ENCODE assay signal across 17 cellular contexts in the genomic region with DNA sequence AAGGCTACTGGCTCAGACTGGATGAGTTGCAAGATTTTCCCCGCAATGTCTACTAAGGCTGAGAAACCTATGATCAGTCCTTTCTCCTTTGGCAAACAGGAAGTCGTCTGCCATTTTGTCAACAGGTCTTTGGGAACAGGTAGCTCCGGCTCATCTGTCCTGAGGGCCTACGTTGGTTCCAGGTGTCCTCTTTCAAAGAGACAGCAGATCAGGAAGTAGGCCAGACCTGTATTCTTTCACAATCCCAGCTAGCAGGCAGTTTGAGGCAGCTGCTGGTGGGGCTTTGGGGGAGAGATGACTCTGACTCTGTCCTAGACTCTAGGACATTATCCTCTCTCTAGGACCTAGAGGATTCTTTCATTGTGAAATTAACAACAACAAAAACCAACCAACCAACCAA.
"Had no signal": no experiment of that assay in that cellular context is flagged by ENCODE, and none has a peak within 500 bp of the region (broad histone marks: within the 10 kb centered on the region; RNA-seq: fewer than 3 reads in every experiment).

No MANE protein-coding gene starts in this region.

- H3K4me3 ChIP-seq: esophagus squamous epithelium, prostate gland, tibial nerve had no signal

- H3K36me3 ChIP-seq: prostate gland had no signal

- H3K4me3 Mint-ChIP-seq: activated CD8-positive, alpha-beta T cell treated with anti-CD3 and anti-CD28 coated beads for 36 hours; WTC11 had no signal

- H3K9me3 Mint-ChIP-seq: activated CD8-positive, alpha-beta T cell treated with anti-CD3 and anti-CD28 coated beads for 36 hours; activated naive CD4-positive, alpha-beta T cell treated with anti-CD3 and anti-CD28 coated beads, Interleukin-2, amount 50 U/mL, for 72 hours; WTC11 had no signal

- H3K27me3 Mint-ChIP-seq: activated CD8-positive, alpha-beta T cell treated with anti-CD3 and anti-CD28 coated beads for 36 hours had no signal

- H3K4me1 ChIP-seq: esophagus squamous epithelium, prostate gland, tibial nerve had no signal

- H3K27ac Mint-ChIP-seq: activated CD8-positive, alpha-beta T cell treated with anti-CD3 and anti-CD28 coated beads for 36 hours; WTC11 had no signal

- H3K9me3 ChIP-seq: esophagus squamous epithelium, prostate gland, tibial nerve had no signal

- H3K27me3 ChIP-seq: esophagus squamous epithelium, tibial nerve had no signal

- ATAC-seq: activated CD8-positive, alpha-beta T cell treated with anti-CD3 and anti-CD28 coated beads for 36 hours; activated naive CD4-positive, alpha-beta T cell treated with anti-CD3 and anti-CD28 coated beads, Interleukin-2, amount 50 U/mL, for 72 hours; right cardiac atrium; WTC11 had no signal

- H3K36me3 Mint-ChIP-seq: activated naive CD4-positive, alpha-beta T cell treated with anti-CD3 and anti-CD28 coated beads, Interleukin-2, amount 50 U/mL, for 72 hours had no signal

- H3K27ac ChIP-seq: esophagus squamous epithelium, prostate gland, tibial nerve had no signal

- DNase-seq: activated CD4-positive, alpha-beta T cell treated with anti-CD3 and anti-CD28 coated beads for 48 hours; activated CD8-positive, alpha-beta T cell treated with anti-CD3 and anti-CD28 coated beads for 36 hours; activated effector memory CD4-positive, alpha-beta T cell treated with anti-CD3 and anti-CD28 coated beads, Interleukin-2, amount 50 U/mL, for 16 hours; activated T-cell treated with anti-CD3 and anti-CD28 coated beads, Interleukin-2, amount 50 U/mL, for 48 hours; esophagus squamous epithelium; hippocampal formation; kidney glomerular epithelial cell; right cardiac atrium; small intestine; stimulated activated CD4-positive, alpha-beta T cell treated with anti-CD3 and anti-CD28 coated beads, Interleukin-4, amount 100 ng/mL, for 4 hours; stimulated activated CD8-positive, alpha-beta memory T cell treated with anti-CD3 and anti-CD28 coated beads, Interleukin-4, amount 100 ng/mL, for 48 hours; stimulated activated naive CD4-positive, alpha-beta T cell treated with Interleukin-2 at 50 U/mL for 16 hours; substantia nigra had no signal
